In genomic region chr12:47816646-47817271, GRCh38 we compare ENCODE assay signal across 8 cellular contexts. TPM values are rescaled to one million over a fixed set of nuclear protein-coding genes. Genes with fewer than 3 reads are reported as not detected.
A peak's percentile ranks its signal among the peaks of the same experiment; 100 is the strongest.
DNase-seq lines count a peak whose midpoint lies in the region; ATAC-seq lines count a peak whose summit lies in the region.

No MANE protein-coding gene starts in this region.

- peak overlapping the region; percentile 88 to 91 for H3K4me3 Mint-ChIP-seq in activated T-cell treated with anti-CD3 and anti-CD28 coated beads, Interleukin-2, amount 50 U/mL, for 72 hours

- H3K36me3 ChIP-seq in H7 (replicated peaks; ENCODE audit: control insufficient read depth, insufficient read depth, low read length) (no peaks in the 10 kb centered on the region; the same call in 1 of the 2 replicates), skeletal muscle satellite cell (ENCODE audit: insufficient read depth, low read length) (peaks cover 13% of the 10 kb centered on the region)

- DNase-seq in H7 (peak; percentile 66), left ventricle myocardium superior (peak; percentile 32), NCI-H748 treated with DMSO at 0.1 percent for 48 hours (lab: John Stamatoyannopoulos, UW) (no peak), hepatic stellate cell (ENCODE audit: low spot score) (no peak), NCI-H226 (no peak)
- DNase-seq in activated T-cell treated with anti-CD3 and anti-CD28 coated beads, Interleukin-2, amount 50 U/mL, for 72 hours: no peak

- H3K27me3 ChIP-seq in H7 (ENCODE audit: control insufficient read depth, insufficient read depth, low read length) (no peaks in the 10 kb centered on the region), skeletal muscle satellite cell (ENCODE audit: control insufficient read depth, insufficient read depth, low read length) (no peaks in the 10 kb centered on the region)

- H3K27me3 Mint-ChIP-seq in activated T-cell treated with anti-CD3 and anti-CD28 coated beads, Interleukin-2, amount 50 U/mL, for 72 hours (ENCODE audit: low read depth): no peaks in the 10 kb centered on the region

- H3K4me1 Mint-ChIP-seq in activated T-cell treated with anti-CD3 and anti-CD28 coated beads, Interleukin-2, amount 50 U/mL, for 72 hours (ENCODE audit: low read depth): peaks cover 78% of the 10 kb centered on the region

- H3K9me3 ChIP-seq in skeletal muscle satellite cell (replicated peaks; ENCODE audit: low read length): no peaks in the 10 kb centered on the region

- peak overlapping the region; percentile 92 for H3K9ac ChIP-seq in skeletal muscle satellite cell (ENCODE audit: low read depth, low read length)

- peak overlapping the region; percentile 95 for H3K27ac Mint-ChIP-seq in activated T-cell treated with anti-CD3 and anti-CD28 coated beads, Interleukin-2, amount 50 U/mL, for 72 hours

- H3K4me3 ChIP-seq in H7 (ENCODE audit: insufficient read depth, low read depth, low read length) (no peak overlapping the region), skeletal muscle satellite cell (ENCODE audit: low read length) (peak overlapping the region; percentile 96)

- peaks cover 77% of the 10 kb centered on the region for H3K4me1 ChIP-seq in skeletal muscle satellite cell (ENCODE audit: control insufficient read depth, insufficient read depth, low read length)

- peaks cover 25 to 33% of the 10 kb centered on the region in 2 donors for H3K36me3 Mint-ChIP-seq in activated T-cell treated with anti-CD3 and anti-CD28 coated beads, Interleukin-2, amount 50 U/mL, for 72 hours (ENCODE audit: insufficient read depth in 2 of 2)

- H3K4me2 ChIP-seq in skeletal muscle satellite cell (ENCODE audit: low read length): peak overlapping the region; percentile 98

- intact Hi-C loops in left ventricle myocardium superior (cut with micrococcal nuclease): no loop called here

- no peak for ATAC-seq in activated T-cell treated with anti-CD3 and anti-CD28 coated beads, Interleukin-2, amount 50 U/mL, for 72 hours (replicated peaks in 1 of 2)
- no peak for ATAC-seq in left ventricle myocardium superior
- ATAC-seq in HG03108 (IDR thresholded peaks at IDR 0.05; ENCODE audit: unreplicated experiment): no peak

- peaks cover 3% of the 10 kb centered on the region in 2 donors for H3K9me3 Mint-ChIP-seq in activated T-cell treated with anti-CD3 and anti-CD28 coated beads, Interleukin-2, amount 50 U/mL, for 72 hours

RNA-seq across cellular contexts. Expression of gene HDAC7, which starts 2.9 kb away (rescaled TPM):
- 45.2 and 50.7 TPM in 2 replicates for total RNA-seq in H7 (2014; rRNA removed; shearing (Covaris generic))
- 100 to 1,000 TPM; 288 to 350 TPM for total RNA-seq in activated T-cell treated with anti-CD3 and anti-CD28 coated beads, Interleukin-2, amount 50 U/mL, for 72 hours
- 35.4 TPM for total RNA-seq in left ventricle myocardium superior
- total RNA-seq in skeletal muscle satellite cell (2012; rRNA removed): 26.9 and 39.5 TPM in 2 replicates

RNA-seq across cellular contexts. Expression of gene SLC48A1, which starts 43.7 kb away (rescaled TPM):
- total RNA-seq in H7 (2014; rRNA removed; shearing (Covaris generic)): 10.9 and 12.4 TPM in 2 replicates
- total RNA-seq in activated T-cell treated with anti-CD3 and anti-CD28 coated beads, Interleukin-2, amount 50 U/mL, for 72 hours: 10 to 100 TPM; 14.6 to 15.2 TPM
- 23.7 TPM for total RNA-seq in left ventricle myocardium superior
- total RNA-seq in skeletal muscle satellite cell (2012; rRNA removed): 3.9 and 12.2 TPM in 2 replicates

RNA-seq across cellular contexts. Expression of gene RAPGEF3, which starts 58.1 kb away (rescaled TPM):
- total RNA-seq in H7 (2014; rRNA removed; shearing (Covaris generic)): 10.5 and 11.8 TPM in 2 replicates
- 1 to 10 TPM in 1 of 2 donors, under 1 TPM in 1; 0.62 to 1.4 TPM for total RNA-seq in activated T-cell treated with anti-CD3 and anti-CD28 coated beads, Interleukin-2, amount 50 U/mL, for 72 hours
- 37.6 TPM for total RNA-seq in left ventricle myocardium superior
- total RNA-seq in skeletal muscle satellite cell (2012; rRNA removed): 1.1 and 2.3 TPM in 2 replicates

Comparison
In these comparisons a context has a peak if more than half of its experiments do, and no peak if none do; other contexts are left out.
1. DNase-seq: peak in H7 (single experiment) and left ventricle myocardium superior (single experiment); none in activated T-cell treated with anti-CD3 and anti-CD28 coated beads, Interleukin-2, amount 50 U/mL, for 72 hours (0 of 2), NCI-H748 treated with DMSO at 0.1 percent for 48 hours (single experiment), hepatic stellate cell (single experiment) and NCI-H226 (single experiment).